Comparison of ENCODE assay signal across 18 cellular contexts in the genomic region with DNA sequence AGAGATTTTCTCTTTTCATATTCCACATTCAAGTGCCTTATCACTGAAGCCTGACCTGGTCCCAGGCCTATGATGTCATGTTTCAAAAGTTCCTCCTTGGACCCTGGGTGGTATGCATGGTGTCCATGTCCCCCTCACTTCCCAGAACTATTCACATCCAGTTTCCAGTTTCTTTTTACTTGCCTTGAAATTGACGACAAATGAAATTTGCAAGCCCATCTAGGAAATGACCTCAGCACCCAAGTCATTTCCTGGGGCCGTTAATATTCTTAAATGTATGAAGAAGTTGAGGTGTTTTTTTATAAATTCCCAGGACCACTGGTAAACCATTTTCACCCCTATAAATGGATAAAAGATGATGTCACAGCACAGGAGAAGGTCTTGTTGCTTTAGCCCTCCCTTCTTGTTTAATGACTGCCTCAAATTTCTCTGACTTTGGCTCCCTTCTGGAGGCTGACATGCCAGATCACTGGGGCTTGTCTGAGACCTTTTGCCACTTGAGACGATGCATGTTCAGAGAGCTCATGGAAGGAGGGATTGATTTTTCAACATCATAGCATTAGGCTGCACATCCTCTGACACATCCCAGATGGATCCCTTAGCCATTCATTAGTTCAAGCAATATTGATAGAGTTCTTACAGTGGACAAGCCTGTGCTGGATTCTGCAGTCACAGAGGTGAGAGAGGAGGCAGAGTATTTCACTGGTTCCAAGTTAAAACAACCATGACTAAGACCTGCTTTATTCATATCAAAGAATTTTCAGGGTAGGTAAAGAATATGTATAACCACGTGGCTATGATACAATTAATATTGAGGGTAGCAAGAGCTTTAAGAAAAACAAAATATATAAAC.
"Had no signal": no experiment of that assay in that cellular context is flagged by ENCODE, and none has a peak within 500 bp of the region (broad histone marks: within the 10 kb centered on the region; RNA-seq: fewer than 3 reads in every experiment).

No MANE protein-coding gene starts in this region.

- H3K4me2 ChIP-seq: neural progenitor cell had no signal

- ATAC-seq: activated CD8-positive, alpha-beta T cell treated with anti-CD3 and anti-CD28 coated beads for 36 hours; sciatic nerve; stimulated activated memory B cell treated with anti-CD40 and anti-IgM and Interleukin-4, amounts not matched to agents 10 μg/mL and 1 μg/mL and 100 μg/mL, for 72 hours had no signal

- H3K9me3 ChIP-seq: esophagus squamous epithelium, ovary, testis had no signal

- H3K27ac ChIP-seq: brain microvascular endothelial cell, esophagus squamous epithelium, neural progenitor cell, ovary, testis had no signal

- DNase-seq: activated CD4-positive, alpha-beta T cell treated with anti-CD3 and anti-CD28 coated beads, Interleukin-2, amount 10 ng/mL, durations not matched to agents 24 days and 14 days; activated CD8-positive, alpha-beta T cell treated with anti-CD3 and anti-CD28 coated beads for 36 hours; activated naive CD4-positive, alpha-beta T cell treated with anti-CD3 and anti-CD28 coated beads for 36 hours; activated T-cell treated with anti-CD3 and anti-CD28 coated beads, Interleukin-2, amount 50 U/mL, for 24 hours; brain microvascular endothelial cell; effector CD8-positive, alpha-beta T cell; esophagus squamous epithelium; immature natural killer cell; kidney glomerular epithelial cell; ovary; SHP77 treated with DMSO at 0.1 percent for 48 hours; stimulated activated CD4-positive, alpha-beta T cell treated with anti-CD3 and anti-CD28 coated beads, Interleukin-4, amount 100 ng/mL, for 4 hours; T-helper 1 cell; T1000; testis had no signal

- H3K9ac ChIP-seq: neural progenitor cell had no signal

- H3K36me3 ChIP-seq: brain microvascular endothelial cell, esophagus squamous epithelium, neural progenitor cell, ovary had no signal

- H3K4me3 ChIP-seq: esophagus squamous epithelium, neural progenitor cell, ovary, testis had no signal

- H3K27me3 ChIP-seq: brain microvascular endothelial cell, esophagus squamous epithelium, neural progenitor cell, ovary, testis had no signal

- H2AFZ ChIP-seq: neural progenitor cell had no signal

- H3K4me1 ChIP-seq: testis had no signal
